ENCODE assay signal across 8 cellular contexts in genomic region chr1:192809286-192810252, GRCh38. TPM values are rescaled to one million over a fixed set of nuclear protein-coding genes. Genes with fewer than 3 reads are reported as not detected.
A peak's percentile ranks its signal among the peaks of the same experiment; 100 is the strongest.
DNase-seq lines count a peak whose midpoint lies in the region; ATAC-seq, FAIRE-seq and TF ChIP-seq lines count a peak whose summit lies in the region.

No MANE protein-coding gene starts in this region.

- peak overlapping the region; percentile 32 for H2AFZ ChIP-seq in MM.1S (ENCODE audit: low read length)
- peak overlapping the region; percentile 97 for H2AFZ ChIP-seq in keratinocyte (ENCODE audit: control insufficient read depth, low read length)

- no peaks in the 10 kb centered on the region for H4K20me1 ChIP-seq in MM.1S (ENCODE audit: insufficient read depth, low read length)
- no peaks in the 10 kb centered on the region for H4K20me1 ChIP-seq in keratinocyte (ENCODE audit: control insufficient read depth, extremely low read depth, insufficient read depth, low read length)

- H3K9me2 ChIP-seq in MM.1S (replicated peaks; ENCODE audit: insufficient read depth, low read length), result no peaks in the 10 kb centered on the region

- H3K4me1 ChIP-seq in MM.1S (ENCODE audit: low read length) (peaks cover 16% of the 10 kb centered on the region), keratinocyte (ENCODE audit: control insufficient read depth, extremely low read depth, insufficient read depth, low read length) (peaks cover 27% of the 10 kb centered on the region)

- peaks cover 27% of the 10 kb centered on the region for H3F3A ChIP-seq in MM.1S (ENCODE audit: insufficient read depth, low read length)

- dilution Hi-C loops in keratinocyte (cut with MboI; ENCODE audit: extremely low pct_ligation_motif_present, low sequenced_read_pairs), result loop anchor here (25.0 kb wide), 1 partner anchor 203 kb away; no protein-coding TSS in a partner anchor

- no peaks in the 10 kb centered on the region for H3K27me3 ChIP-seq in MM.1S (replicated peaks; ENCODE audit: insufficient read depth, low read length)
- H3K27me3 ChIP-seq in bronchial epithelial cell (ENCODE audit: control insufficient read depth, insufficient read depth, low read length), result no peaks in the 10 kb centered on the region
- H3K27me3 ChIP-seq in keratinocyte (ENCODE audit: control insufficient read depth, extremely low read depth, insufficient read depth, low read length), result no peaks in the 10 kb centered on the region

- H3K9me3 ChIP-seq in MM.1S (replicated peaks; ENCODE audit: insufficient read depth, low read length) (no peaks in the 10 kb centered on the region), keratinocyte (ENCODE audit: control insufficient read depth, low read depth, low read length) (no peaks in the 10 kb centered on the region)

- H3K9ac ChIP-seq in MM.1S (ENCODE audit: low read length), result peak overlapping the region; percentile 91
- H3K9ac ChIP-seq in keratinocyte (ENCODE audit: control insufficient read depth, extremely low read depth, insufficient read depth, low read length), result peak overlapping the region; percentile 95

- DNase-seq in GM12864 (ENCODE audit: low read depth) (no peak), MM.1S (peak; percentile 64), T-helper 22 cell (ENCODE audit: low read depth) (peak; percentile 32), bronchial epithelial cell (ENCODE audit: low read depth) (peak; percentile 43), keratinocyte (ENCODE audit: low read depth, low spot score) (no peak)
- DNase-seq in stimulated activated CD4-positive, alpha-beta T cell treated with anti-CD3 and anti-CD28 coated beads, Interleukin-15, amount 100 ng/mL, for 24 hours, result peak; percentile 64

- TF ChIP-seq CTCF in GM12864 (IDR thresholded peaks at IDR 0.05; ENCODE audit: low read depth, low read length, missing control alignments), result no peak
- TF ChIP-seq CTCF in MM.1S (IDR thresholded peaks at IDR 0.05; ENCODE audit: low read length), result no peak
- TF ChIP-seq CTCF in bronchial epithelial cell (IDR thresholded peaks at IDR 0.05; ENCODE audit: insufficient read depth, low read length, severe bottlenecking), result no peak
- TF ChIP-seq CTCF in keratinocyte (optimal IDR thresholded peaks at IDR 0.05 in 1 of 3, IDR thresholded peaks at IDR 0.05 in 1 of 3, conservative IDR thresholded peaks at IDR 0.05 in 1 of 3; ENCODE audit: extremely low read depth in 1 of 3, insufficient read depth in 2 of 3, low read length in 3 of 3), result no peak

- peak overlapping the region; percentile 68 for H3K4me3 ChIP-seq in GM12864 (ENCODE audit: low read depth, low read length)
- H3K4me3 ChIP-seq in MM.1S (ENCODE audit: low read length), result peak overlapping the region; percentile 87
- H3K4me3 ChIP-seq in bronchial epithelial cell (ENCODE audit: low read depth, low read length), result peak overlapping the region; percentile 91
- peak overlapping the region; percentile 91 to 98 (median 92) for H3K4me3 ChIP-seq in keratinocyte (ENCODE audit: control insufficient read depth in 2 of 3, extremely low read depth in 1 of 3, insufficient read depth in 2 of 3, low read depth in 1 of 3, low read length in 3 of 3)

- no peak for ATAC-seq in HG03565 (IDR thresholded peaks at IDR 0.05; ENCODE audit: unreplicated experiment)
- no peak for ATAC-seq in GM21619 (IDR thresholded peaks at IDR 0.05; ENCODE audit: unreplicated experiment)

- no peak for FAIRE-seq in bronchial epithelial cell (lab: Jason Lieb, UNC)
- FAIRE-seq in keratinocyte (lab: Jason Lieb, UNC), result no peak

- H3K36me3 ChIP-seq in MM.1S (replicated peaks; ENCODE audit: insufficient read depth, low read length), result no peaks in the 10 kb centered on the region; the same call in 1 of the 2 replicates
- peaks cover 5% of the 10 kb centered on the region for H3K36me3 ChIP-seq in bronchial epithelial cell (ENCODE audit: control insufficient read depth, insufficient read depth, low read length)
- H3K36me3 ChIP-seq in keratinocyte (ENCODE audit: control insufficient read depth in 2 of 2, extremely low read depth in 1 of 2, insufficient read depth in 2 of 2, low read length in 2 of 2), result peaks cover 3 to 7% of the 10 kb centered on the region in 2 experiments

- H3K9me1 ChIP-seq in keratinocyte (ENCODE audit: control insufficient read depth, extremely low read depth, insufficient read depth, low read length), result peaks cover 2% of the 10 kb centered on the region

- H3K27ac ChIP-seq in MM.1S (ENCODE audit: low read length) (peak overlapping the region; percentile 89), keratinocyte (ENCODE audit: control insufficient read depth, insufficient read depth, low read length) (peak overlapping the region; percentile 86)

- H3K4me2 ChIP-seq in MM.1S (ENCODE audit: low read depth, low read length) (peak overlapping the region; percentile 77), keratinocyte (ENCODE audit: control insufficient read depth, extremely low read depth, insufficient read depth, low read depth, low read length) (peak overlapping the region; percentile 99)

- H3K79me2 ChIP-seq in MM.1S (ENCODE audit: low read length), result peaks cover 18% of the 10 kb centered on the region
- peaks cover 6% of the 10 kb centered on the region for H3K79me2 ChIP-seq in keratinocyte (ENCODE audit: control insufficient read depth, insufficient read depth, low read length)

RNA-seq across cellular contexts. Expression of gene RGS2, which starts 0.7 kb away (rescaled TPM):
- total RNA-seq in bronchial epithelial cell, result 29.5 and 79.9 TPM in 2 replicates
- polyA plus RNA-seq in keratinocyte, result 10.9 to 146 TPM (median 128 TPM) in 3 replicates
- 131 TPM for polyA plus RNA-seq in keratinocyte (2011; ENCODE audit: low read depth)
- 55.4 and 96.6 TPM in 2 replicates for polyA plus RNA-seq in keratinocyte (2011; cell fraction: cytosol; rRNA removed)
- polyA plus RNA-seq in keratinocyte (2011; cell fraction: nucleus; rRNA removed), result 277 and 402 TPM in 2 replicates
- 8.7 and 111 TPM in 2 replicates for polyA plus RNA-seq in keratinocyte (2012; ENCODE audit: low replicate concordance)
- 1.4 to 48.5 TPM (median 42.6 TPM) in 3 replicates for polyA minus RNA-seq in keratinocyte
- 17.1 TPM for polyA minus RNA-seq in keratinocyte (2011; cell fraction: cytosol; rRNA and poly(A)+ RNA removed)
- 84.9 and 147 TPM in 2 replicates for polyA minus RNA-seq in keratinocyte (2011; cell fraction: nucleus; rRNA and poly(A)+ RNA removed)

Comparison
In these comparisons a context has a peak if more than half of its experiments do, and no peak if none do; other contexts are left out.
1. DNase-seq: peak in MM.1S (single experiment), T-helper 22 cell (single experiment), bronchial epithelial cell (single experiment) and stimulated activated CD4-positive, alpha-beta T cell treated with anti-CD3 and anti-CD28 coated beads, Interleukin-15, amount 100 ng/mL, for 24 hours (single experiment); none in GM12864 (single experiment) and keratinocyte (single experiment).
2. Peak in every context shown above with its lines, with median percentiles within 50 percentile points of each other: H3K4me3 ChIP-seq.